ENCODE assay signal across 8 cellular contexts in genomic region chrX:120561634-120562568, GRCh38. TPM values are rescaled to one million over a fixed set of nuclear protein-coding genes. Genes with fewer than 3 reads are reported as not detected.
DNase-seq lines count a peak whose midpoint lies in the region; ATAC-seq and TF ChIP-seq lines count a peak whose summit lies in the region.

No MANE protein-coding gene starts in this region.

- no peaks in the 10 kb centered on the region for H3K27me3 ChIP-seq in endodermal cell (ENCODE audit: control insufficient read depth, insufficient read depth, low read length, poor library complexity, severe bottlenecking)

- peak overlapping the region; percentile 80 for H3K4me3 Mint-ChIP-seq in endodermal cell
- H3K4me3 Mint-ChIP-seq in osteocyte (ENCODE audit: unreplicated experiment) = peak overlapping the region; percentile 96

- no peaks in the 10 kb centered on the region for H3K9me3 ChIP-seq in endodermal cell (ENCODE audit: control insufficient read depth, low read length)

- peak overlapping the region; percentile 93 for H3K4me3 ChIP-seq in endodermal cell (ENCODE audit: low read length)

- no peaks in the 10 kb centered on the region for H3K4me1 ChIP-seq in endodermal cell (ENCODE audit: control insufficient read depth, insufficient read depth, low read length)

- H3K9ac ChIP-seq in endodermal cell (ENCODE audit: extremely low read depth, low read length, poor library complexity, severe bottlenecking) = peak overlapping the region; percentile 53

- in situ Hi-C loops in Caki2 (cut with HindIII; ENCODE audit: low pct_unique_long_range_greater_than_20kb, low sequenced_read_pairs) = no loop called here

- peak overlapping the region; percentile 93 for H3K27ac Mint-ChIP-seq in endodermal cell
- H3K27ac Mint-ChIP-seq in osteocyte (ENCODE audit: unreplicated experiment) = peak overlapping the region; percentile 98

- DNase-seq in Caki2 (ENCODE audit: low read depth) (peak; percentile 75), NAMALWA (ENCODE audit: low spot score) (peak; percentile 28), endodermal cell (no peak), osteocyte (ENCODE audit: extremely low spot score, unreplicated experiment) (no peak), SK-N-DZ (ENCODE audit: low spot score) (no peak), SW480 (ENCODE audit: low spot score) (no peak)

- H3K27ac ChIP-seq in endodermal cell (ENCODE audit: low read depth, low read length) = peak overlapping the region; percentile 66

- ATAC-seq in HG02938 (IDR thresholded peaks at IDR 0.05; ENCODE audit: unreplicated experiment) (no peak), HG02678 (IDR thresholded peaks at IDR 0.05; ENCODE audit: unreplicated experiment) (no peak)

- H3K4me1 Mint-ChIP-seq in endodermal cell (peaks cover 6% of the 10 kb centered on the region), osteocyte (ENCODE audit: unreplicated experiment) (peaks cover 16% of the 10 kb centered on the region)

- H3K27me3 Mint-ChIP-seq in endodermal cell (ENCODE audit: insufficient read depth) (no peaks in the 10 kb centered on the region), osteocyte (ENCODE audit: unreplicated experiment) (no peaks in the 10 kb centered on the region)

- TF ChIP-seq CTCF in endodermal cell (conservative IDR thresholded peaks at IDR 0.05) = no peak
- no peak for TF ChIP-seq CTCF in osteocyte (IDR thresholded peaks at IDR 0.05)

- H3K36me3 Mint-ChIP-seq in endodermal cell (ENCODE audit: low read depth) = peaks cover 7% of the 10 kb centered on the region
- peaks cover 3% of the 10 kb centered on the region for H3K36me3 Mint-ChIP-seq in osteocyte (ENCODE audit: unreplicated experiment)

- 0 to 8% methylated on average over 2 to 11 of the region's 12 CpGs for WGBS in endodermal cell (ENCODE audit: insufficient coverage in 1 of 2, insufficient read length in 1 of 2), 2 experiments

- H3K9me3 Mint-ChIP-seq in endodermal cell (peaks cover 47% of the 10 kb centered on the region), osteocyte (ENCODE audit: unreplicated experiment) (no peaks in the 10 kb centered on the region)

- H3K36me3 ChIP-seq in endodermal cell (ENCODE audit: control insufficient read depth, insufficient read depth, low read length) = peaks cover 9% of the 10 kb centered on the region

RNA-seq across cellular contexts. Expression of gene CUL4B, which starts 1.1 kb away (rescaled TPM):
- total RNA-seq in Caki2 (2014; rRNA removed; shearing (Covaris generic); ENCODE audit: low replicate concordance) = 18.6 and 20.5 TPM in 2 replicates
- total RNA-seq in endodermal cell = 10 to 100 TPM; 47.7 to 51.8 TPM
- 44.7 TPM for polyA plus RNA-seq in endodermal cell (2013, experiment 1 of 2)
- polyA plus RNA-seq in endodermal cell (2013, experiment 2 of 2) = 45.5 TPM
- total RNA-seq in osteocyte = 77.7 and 78.6 TPM in 2 replicates
- 27.0 and 29.0 TPM in 2 replicates for polyA plus RNA-seq in SK-N-DZ (2014; cell fraction: cytosol; rRNA removed)
- polyA plus RNA-seq in SK-N-DZ (2014; cell fraction: nucleus; rRNA removed) = 30.6 and 48.7 TPM in 2 replicates

RNA-seq across cellular contexts. Expression of gene MCTS1, which starts 42.0 kb away (rescaled TPM):
- 127 and 146 TPM in 2 replicates for total RNA-seq in Caki2 (2014; rRNA removed; shearing (Covaris generic); ENCODE audit: low replicate concordance)
- 10 to 100 TPM; 24.0 to 27.3 TPM for total RNA-seq in endodermal cell
- polyA plus RNA-seq in endodermal cell (2013, experiment 1 of 2) = 48.7 TPM
- polyA plus RNA-seq in endodermal cell (2013, experiment 2 of 2) = 44.0 TPM
- total RNA-seq in osteocyte = 32.6 and 43.8 TPM in 2 replicates
- 79.1 and 82.6 TPM in 2 replicates for polyA plus RNA-seq in SK-N-DZ (2014; cell fraction: cytosol; rRNA removed)
- polyA plus RNA-seq in SK-N-DZ (2014; cell fraction: nucleus; rRNA removed) = 50.8 and 59.2 TPM in 2 replicates

Comparison
In these comparisons a context has a peak if more than half of its experiments do, and no peak if none do; other contexts are left out.
1. DNase-seq: peak in Caki2 (single experiment) and NAMALWA (single experiment); none in endodermal cell (single experiment), osteocyte (single experiment), SK-N-DZ (single experiment) and SW480 (single experiment).